In the genomic region with DNA sequence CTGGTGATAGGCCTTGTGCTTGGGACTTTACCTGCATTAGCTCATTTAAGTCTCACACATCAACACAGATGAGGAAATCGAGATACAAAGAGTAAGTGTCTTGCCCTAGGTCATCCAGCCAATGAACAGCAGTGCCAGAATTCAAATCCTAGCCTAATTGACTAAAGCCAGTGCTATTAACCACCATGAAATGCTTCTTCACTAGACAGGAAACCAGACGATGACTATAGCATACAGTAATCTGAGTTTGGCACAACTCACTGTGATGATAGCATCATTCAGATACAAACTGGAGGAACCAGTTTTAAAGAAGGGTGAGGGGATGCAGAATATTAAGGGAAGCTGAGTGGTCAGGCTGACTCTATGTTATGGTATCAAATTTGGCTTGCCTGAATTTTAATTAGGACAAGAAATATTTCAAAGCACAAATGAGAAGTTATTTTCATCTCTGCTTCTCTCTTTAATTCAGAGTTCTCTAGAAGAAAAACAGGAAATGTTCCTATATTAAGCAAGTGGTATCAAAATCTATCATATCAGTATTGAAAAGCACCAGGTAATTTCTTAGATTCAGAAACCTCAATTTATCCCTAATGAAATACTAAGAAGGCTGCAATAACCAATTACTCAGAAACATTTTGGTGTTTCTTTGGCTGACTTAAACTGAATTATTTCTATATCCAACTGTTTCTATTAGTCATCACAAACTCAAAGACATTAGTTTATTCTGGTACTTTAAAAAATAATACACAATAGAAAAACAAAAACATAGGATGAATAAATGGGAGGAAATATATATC, we compare ENCODE assay signal across 1 cellular context.
TF ChIP-seq lines count a peak whose summit lies in the region.

No MANE protein-coding gene starts in this region.

TF ChIP-seq in SK-N-SH, 30 proteins besides CTCF, POLR2A, EP300 and RAD21 (continued from another document):
- TF ChIP-seq, protein P1, sequence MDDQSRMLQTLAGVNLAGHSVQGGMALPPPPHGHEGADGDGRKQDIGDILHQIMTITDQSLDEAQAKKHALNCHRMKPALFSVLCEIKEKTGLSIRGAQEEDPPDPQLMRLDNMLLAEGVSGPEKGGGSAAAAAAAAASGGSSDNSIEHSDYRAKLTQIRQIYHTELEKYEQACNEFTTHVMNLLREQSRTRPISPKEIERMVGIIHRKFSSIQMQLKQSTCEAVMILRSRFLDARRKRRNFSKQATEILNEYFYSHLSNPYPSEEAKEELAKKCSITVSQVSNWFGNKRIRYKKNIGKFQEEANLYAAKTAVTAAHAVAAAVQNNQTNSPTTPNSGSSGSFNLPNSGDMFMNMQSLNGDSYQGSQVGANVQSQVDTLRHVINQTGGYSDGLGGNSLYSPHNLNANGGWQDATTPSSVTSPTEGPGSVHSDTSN (IDR thresholded peaks at IDR 0.05), result peak; percentile 77
- TF ChIP-seq FOXM1 (IDR thresholded peaks at IDR 0.05; ENCODE audit: low read depth) (peak; percentile 94), RXRA (IDR thresholded peaks at IDR 0.05; ENCODE audit: borderline replicate concordance, low read depth) (peak; percentile 68; the same call in 1 of the 2 replicates), RCOR1 (IDR thresholded peaks at IDR 0.05; ENCODE audit: low read length) (no peak)
